In the genomic region with DNA sequence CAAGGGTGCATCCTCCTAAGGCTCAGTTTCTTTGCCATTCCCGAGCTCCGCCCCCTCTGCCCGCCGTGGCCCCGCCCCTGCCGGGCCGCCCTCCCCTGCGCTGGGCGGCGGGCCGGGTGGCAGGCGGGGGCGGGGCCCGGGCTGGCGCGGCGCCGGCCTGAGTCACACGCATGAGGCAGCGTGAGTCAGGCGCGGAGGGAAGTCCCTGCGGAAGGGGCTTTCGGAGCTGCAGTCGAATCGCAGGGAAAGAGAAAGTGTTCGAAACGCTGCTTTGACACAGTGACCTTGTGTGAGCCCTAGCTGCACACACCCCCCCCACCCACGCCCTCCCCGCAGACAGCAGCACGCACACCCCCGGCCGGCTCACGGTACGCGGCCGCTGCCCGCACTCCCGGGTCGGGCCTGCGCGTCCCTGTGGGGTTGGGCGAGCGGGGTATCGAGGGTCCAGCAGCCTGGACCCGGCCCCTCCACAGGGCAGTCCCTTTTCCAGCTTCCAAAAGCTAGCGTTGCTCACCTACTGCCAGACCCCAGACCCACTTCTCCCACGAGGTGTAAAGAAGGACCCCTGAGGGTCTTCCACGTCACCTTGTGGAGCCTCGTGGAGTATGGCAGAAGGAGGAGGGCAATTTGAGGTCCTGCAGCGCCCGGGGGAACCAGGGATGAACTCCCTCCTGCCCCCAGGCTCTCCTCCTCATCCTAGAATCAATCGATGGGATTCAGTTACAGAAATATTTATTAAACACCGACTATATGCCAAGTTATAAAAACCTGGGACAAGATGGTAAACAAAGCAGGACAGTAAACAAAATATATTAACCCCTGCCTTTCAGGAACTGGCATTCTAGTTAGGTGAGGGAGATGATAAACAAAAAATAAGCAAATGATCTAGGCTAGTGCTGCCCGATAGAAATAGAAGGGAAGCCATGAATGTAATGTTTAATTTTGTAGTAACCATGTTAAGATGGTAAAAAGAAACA, we compare ENCODE assay signal across 1 cellular context.
TF ChIP-seq lines count a peak whose summit lies in the region.

No MANE protein-coding gene starts in this region.

TF ChIP-seq in HepG2, 621 proteins besides CTCF, POLR2A, EP300 and RAD21 (continued from another document and continues in another):
- TF ChIP-seq, protein P1, sequence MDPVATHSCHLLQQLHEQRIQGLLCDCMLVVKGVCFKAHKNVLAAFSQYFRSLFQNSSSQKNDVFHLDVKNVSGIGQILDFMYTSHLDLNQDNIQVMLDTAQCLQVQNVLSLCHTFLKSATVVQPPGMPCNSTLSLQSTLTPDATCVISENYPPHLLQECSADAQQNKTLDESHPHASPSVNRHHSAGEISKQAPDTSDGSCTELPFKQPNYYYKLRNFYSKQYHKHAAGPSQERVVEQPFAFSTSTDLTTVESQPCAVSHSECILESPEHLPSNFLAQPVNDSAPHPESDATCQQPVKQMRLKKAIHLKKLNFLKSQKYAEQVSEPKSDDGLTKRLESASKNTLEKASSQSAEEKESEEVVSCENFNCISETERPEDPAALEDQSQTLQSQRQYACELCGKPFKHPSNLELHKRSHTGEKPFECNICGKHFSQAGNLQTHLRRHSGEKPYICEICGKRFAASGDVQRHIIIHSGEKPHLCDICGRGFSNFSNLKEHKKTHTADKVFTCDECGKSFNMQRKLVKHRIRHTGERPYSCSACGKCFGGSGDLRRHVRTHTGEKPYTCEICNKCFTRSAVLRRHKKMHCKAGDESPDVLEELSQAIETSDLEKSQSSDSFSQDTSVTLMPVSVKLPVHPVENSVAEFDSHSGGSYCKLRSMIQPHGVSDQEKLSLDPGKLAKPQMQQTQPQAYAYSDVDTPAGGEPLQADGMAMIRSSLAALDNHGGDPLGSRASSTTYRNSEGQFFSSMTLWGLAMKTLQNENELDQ (CRISPR knock-in tag; IDR thresholded peaks at IDR 0.05; ENCODE audit: borderline replicate concordance): no peak
- no peak for TF ChIP-seq ZNF614 (CRISPR knock-in tag; IDR thresholded peaks at IDR 0.05; ENCODE audit: borderline replicate concordance)
- TF ChIP-seq TCF12 (IDR thresholded peaks at IDR 0.05): no peak
- TF ChIP-seq TCF12 (CRISPR knock-in tag; IDR thresholded peaks at IDR 0.05): 0 out of 2 replicates have a peak, but pooled peaks have one; percentile 26
- TF ChIP-seq, protein P2, sequence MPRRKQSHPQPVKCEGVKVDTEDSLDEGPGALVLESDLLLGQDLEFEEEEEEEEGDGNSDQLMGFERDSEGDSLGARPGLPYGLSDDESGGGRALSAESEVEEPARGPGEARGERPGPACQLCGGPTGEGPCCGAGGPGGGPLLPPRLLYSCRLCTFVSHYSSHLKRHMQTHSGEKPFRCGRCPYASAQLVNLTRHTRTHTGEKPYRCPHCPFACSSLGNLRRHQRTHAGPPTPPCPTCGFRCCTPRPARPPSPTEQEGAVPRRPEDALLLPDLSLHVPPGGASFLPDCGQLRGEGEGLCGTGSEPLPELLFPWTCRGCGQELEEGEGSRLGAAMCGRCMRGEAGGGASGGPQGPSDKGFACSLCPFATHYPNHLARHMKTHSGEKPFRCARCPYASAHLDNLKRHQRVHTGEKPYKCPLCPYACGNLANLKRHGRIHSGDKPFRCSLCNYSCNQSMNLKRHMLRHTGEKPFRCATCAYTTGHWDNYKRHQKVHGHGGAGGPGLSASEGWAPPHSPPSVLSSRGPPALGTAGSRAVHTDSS (CRISPR knock-in tag; conservative IDR thresholded peaks at IDR 0.05): no peak
- TF ChIP-seq ZNF556 (CRISPR knock-in tag; IDR thresholded peaks at IDR 0.05; ENCODE audit: borderline replicate concordance): 0 out of 2 replicates have a peak, but pooled peaks have one; percentile 37
- TF ChIP-seq, protein P3, sequence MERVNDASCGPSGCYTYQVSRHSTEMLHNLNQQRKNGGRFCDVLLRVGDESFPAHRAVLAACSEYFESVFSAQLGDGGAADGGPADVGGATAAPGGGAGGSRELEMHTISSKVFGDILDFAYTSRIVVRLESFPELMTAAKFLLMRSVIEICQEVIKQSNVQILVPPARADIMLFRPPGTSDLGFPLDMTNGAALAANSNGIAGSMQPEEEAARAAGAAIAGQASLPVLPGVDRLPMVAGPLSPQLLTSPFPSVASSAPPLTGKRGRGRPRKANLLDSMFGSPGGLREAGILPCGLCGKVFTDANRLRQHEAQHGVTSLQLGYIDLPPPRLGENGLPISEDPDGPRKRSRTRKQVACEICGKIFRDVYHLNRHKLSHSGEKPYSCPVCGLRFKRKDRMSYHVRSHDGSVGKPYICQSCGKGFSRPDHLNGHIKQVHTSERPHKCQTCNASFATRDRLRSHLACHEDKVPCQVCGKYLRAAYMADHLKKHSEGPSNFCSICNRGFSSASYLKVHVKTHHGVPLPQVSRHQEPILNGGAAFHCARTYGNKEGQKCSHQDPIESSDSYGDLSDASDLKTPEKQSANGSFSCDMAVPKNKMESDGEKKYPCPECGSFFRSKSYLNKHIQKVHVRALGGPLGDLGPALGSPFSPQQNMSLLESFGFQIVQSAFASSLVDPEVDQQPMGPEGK (CRISPR knock-in tag; IDR thresholded peaks at IDR 0.05): peak; percentile 67
- TF ChIP-seq RNF2 (conservative IDR thresholded peaks at IDR 0.05; ENCODE audit: low read depth): 0 out of 2 replicates have a peak, but pooled peaks have one; percentile 27
- TF ChIP-seq ZNF883 (CRISPR knock-in tag; IDR thresholded peaks at IDR 0.05; ENCODE audit: not compliant biosample characterization): peak; percentile 75
- 0 out of 2 replicates have a peak, but pooled peaks have one; percentile 54 for TF ChIP-seq ZNF776 (CRISPR knock-in tag; IDR thresholded peaks at IDR 0.05)
- TF ChIP-seq, protein P4, sequence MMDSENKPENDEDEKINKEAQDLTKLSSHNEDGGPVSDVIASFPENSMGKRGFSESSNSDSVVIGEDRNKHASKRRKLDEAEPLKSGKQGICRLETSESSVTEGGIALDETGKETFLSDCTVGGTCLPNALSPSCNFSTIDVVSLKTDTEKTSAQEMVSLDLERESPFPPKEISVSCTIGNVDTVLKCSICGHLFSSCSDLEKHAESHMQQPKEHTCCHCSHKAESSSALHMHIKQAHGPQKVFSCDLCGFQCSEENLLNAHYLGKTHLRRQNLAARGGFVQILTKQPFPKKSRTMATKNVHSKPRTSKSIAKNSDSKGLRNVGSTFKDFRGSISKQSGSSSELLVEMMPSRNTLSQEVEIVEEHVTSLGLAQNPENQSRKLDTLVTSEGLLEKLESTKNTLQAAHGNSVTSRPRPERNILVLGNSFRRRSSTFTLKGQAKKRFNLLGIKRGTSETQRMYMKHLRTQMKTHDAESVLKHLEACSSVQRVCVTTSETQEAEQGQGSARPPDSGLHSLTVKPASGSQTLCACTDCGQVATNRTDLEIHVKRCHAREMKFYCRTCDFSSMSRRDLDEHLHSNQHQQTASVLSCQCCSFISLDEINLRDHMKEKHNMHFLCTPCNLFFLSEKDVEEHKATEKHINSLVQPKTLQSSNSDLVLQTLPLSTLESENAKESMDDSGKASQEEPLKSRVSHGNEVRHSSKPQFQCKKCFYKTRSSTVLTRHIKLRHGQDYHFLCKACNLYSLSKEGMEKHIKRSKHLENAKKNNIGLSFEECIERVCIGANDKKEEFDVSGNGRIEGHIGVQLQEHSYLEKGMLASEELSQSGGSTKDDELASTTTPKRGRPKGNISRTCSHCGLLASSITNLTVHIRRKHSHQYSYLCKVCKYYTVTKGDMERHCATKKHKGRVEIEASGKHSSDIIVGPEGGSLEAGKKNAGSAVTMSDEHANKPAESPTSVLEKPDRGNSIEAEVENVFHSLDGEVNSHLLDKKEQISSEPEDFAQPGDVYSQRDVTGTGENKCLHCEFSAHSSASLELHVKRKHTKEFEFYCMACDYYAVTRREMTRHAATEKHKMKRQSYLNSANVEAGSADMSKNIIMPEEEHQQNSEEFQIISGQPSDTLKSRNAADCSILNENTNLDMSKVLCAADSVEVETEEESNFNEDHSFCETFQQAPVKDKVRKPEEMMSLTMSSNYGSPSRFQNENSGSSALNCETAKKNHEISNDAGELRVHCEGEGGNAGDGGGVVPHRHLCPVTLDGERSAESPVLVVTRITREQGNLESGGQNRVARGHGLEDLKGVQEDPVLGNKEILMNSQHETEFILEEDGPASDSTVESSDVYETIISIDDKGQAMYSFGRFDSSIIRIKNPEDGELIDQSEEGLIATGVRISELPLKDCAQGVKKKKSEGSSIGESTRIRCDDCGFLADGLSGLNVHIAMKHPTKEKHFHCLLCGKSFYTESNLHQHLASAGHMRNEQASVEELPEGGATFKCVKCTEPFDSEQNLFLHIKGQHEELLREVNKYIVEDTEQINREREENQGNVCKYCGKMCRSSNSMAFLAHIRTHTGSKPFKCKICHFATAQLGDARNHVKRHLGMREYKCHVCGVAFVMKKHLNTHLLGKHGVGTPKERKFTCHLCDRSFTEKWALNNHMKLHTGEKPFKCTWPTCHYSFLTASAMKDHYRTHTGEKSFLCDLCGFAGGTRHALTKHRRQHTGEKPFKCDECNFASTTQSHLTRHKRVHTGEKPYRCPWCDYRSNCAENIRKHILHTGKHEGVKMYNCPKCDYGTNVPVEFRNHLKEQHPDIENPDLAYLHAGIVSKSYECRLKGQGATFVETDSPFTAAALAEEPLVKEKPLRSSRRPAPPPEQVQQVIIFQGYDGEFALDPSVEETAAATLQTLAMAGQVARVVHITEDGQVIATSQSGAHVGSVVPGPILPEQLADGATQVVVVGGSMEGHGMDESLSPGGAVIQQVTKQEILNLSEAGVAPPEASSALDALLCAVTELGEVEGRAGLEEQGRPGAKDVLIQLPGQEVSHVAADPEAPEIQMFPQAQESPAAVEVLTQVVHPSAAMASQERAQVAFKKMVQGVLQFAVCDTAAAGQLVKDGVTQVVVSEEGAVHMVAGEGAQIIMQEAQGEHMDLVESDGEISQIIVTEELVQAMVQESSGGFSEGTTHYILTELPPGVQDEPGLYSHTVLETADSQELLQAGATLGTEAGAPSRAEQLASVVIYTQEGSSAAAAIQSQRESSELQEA (CRISPR knock-in tag; IDR thresholded peaks at IDR 0.05; ENCODE audit: not compliant biosample characterization): peak; percentile 77
- no peak for TF ChIP-seq SMC3 (IDR thresholded peaks at IDR 0.05; ENCODE audit: low read length)
- TF ChIP-seq, protein P5, sequence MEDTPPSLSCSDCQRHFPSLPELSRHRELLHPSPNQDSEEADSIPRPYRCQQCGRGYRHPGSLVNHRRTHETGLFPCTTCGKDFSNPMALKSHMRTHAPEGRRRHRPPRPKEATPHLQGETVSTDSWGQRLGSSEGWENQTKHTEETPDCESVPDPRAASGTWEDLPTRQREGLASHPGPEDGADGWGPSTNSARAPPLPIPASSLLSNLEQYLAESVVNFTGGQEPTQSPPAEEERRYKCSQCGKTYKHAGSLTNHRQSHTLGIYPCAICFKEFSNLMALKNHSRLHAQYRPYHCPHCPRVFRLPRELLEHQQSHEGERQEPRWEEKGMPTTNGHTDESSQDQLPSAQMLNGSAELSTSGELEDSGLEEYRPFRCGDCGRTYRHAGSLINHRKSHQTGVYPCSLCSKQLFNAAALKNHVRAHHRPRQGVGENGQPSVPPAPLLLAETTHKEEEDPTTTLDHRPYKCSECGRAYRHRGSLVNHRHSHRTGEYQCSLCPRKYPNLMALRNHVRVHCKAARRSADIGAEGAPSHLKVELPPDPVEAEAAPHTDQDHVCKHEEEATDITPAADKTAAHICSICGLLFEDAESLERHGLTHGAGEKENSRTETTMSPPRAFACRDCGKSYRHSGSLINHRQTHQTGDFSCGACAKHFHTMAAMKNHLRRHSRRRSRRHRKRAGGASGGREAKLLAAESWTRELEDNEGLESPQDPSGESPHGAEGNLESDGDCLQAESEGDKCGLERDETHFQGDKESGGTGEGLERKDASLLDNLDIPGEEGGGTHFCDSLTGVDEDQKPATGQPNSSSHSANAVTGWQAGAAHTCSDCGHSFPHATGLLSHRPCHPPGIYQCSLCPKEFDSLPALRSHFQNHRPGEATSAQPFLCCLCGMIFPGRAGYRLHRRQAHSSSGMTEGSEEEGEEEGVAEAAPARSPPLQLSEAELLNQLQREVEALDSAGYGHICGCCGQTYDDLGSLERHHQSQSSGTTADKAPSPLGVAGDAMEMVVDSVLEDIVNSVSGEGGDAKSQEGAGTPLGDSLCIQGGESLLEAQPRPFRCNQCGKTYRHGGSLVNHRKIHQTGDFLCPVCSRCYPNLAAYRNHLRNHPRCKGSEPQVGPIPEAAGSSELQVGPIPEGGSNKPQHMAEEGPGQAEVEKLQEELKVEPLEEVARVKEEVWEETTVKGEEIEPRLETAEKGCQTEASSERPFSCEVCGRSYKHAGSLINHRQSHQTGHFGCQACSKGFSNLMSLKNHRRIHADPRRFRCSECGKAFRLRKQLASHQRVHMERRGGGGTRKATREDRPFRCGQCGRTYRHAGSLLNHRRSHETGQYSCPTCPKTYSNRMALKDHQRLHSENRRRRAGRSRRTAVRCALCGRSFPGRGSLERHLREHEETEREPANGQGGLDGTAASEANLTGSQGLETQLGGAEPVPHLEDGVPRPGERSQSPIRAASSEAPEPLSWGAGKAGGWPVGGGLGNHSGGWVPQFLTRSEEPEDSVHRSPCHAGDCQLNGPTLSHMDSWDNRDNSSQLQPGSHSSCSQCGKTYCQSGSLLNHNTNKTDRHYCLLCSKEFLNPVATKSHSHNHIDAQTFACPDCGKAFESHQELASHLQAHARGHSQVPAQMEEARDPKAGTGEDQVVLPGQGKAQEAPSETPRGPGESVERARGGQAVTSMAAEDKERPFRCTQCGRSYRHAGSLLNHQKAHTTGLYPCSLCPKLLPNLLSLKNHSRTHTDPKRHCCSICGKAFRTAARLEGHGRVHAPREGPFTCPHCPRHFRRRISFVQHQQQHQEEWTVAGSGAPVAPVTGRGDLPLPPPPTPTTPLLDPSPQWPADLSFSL (CRISPR knock-in tag; IDR thresholded peaks at IDR 0.05): no peak
- TF ChIP-seq HDAC2 (CRISPR knock-in tag; IDR thresholded peaks at IDR 0.05): no peak; the same call in 1 of the 2 replicates
- TF ChIP-seq BHLHE40 (IDR thresholded peaks at IDR 0.05; ENCODE audit: low read length): peak; percentile 64; the same call in 1 of the 2 replicates
- no peak for TF ChIP-seq ZNF773 (CRISPR knock-in tag; IDR thresholded peaks at IDR 0.05; ENCODE audit: borderline replicate concordance)
- no peak for TF ChIP-seq SOX6 (IDR thresholded peaks at IDR 0.05)
- no peak for TF ChIP-seq SOX6 (CRISPR knock-in tag; IDR thresholded peaks at IDR 0.05)
- TF ChIP-seq, protein P6, sequence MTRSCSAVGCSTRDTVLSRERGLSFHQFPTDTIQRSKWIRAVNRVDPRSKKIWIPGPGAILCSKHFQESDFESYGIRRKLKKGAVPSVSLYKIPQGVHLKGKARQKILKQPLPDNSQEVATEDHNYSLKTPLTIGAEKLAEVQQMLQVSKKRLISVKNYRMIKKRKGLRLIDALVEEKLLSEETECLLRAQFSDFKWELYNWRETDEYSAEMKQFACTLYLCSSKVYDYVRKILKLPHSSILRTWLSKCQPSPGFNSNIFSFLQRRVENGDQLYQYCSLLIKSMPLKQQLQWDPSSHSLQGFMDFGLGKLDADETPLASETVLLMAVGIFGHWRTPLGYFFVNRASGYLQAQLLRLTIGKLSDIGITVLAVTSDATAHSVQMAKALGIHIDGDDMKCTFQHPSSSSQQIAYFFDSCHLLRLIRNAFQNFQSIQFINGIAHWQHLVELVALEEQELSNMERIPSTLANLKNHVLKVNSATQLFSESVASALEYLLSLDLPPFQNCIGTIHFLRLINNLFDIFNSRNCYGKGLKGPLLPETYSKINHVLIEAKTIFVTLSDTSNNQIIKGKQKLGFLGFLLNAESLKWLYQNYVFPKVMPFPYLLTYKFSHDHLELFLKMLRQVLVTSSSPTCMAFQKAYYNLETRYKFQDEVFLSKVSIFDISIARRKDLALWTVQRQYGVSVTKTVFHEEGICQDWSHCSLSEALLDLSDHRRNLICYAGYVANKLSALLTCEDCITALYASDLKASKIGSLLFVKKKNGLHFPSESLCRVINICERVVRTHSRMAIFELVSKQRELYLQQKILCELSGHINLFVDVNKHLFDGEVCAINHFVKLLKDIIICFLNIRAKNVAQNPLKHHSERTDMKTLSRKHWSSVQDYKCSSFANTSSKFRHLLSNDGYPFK (CRISPR knock-in tag; IDR thresholded peaks at IDR 0.05; ENCODE audit: borderline replicate concordance): no peak
- no peak for TF ChIP-seq NCOA1 (CRISPR knock-in tag; IDR thresholded peaks at IDR 0.05)
